Comparison of ENCODE assay signal across 12 cellular contexts in genomic region chr12:30515351-30515750, GRCh38.
DNase-seq lines count a peak whose midpoint lies in the region; ATAC-seq, FAIRE-seq and TF ChIP-seq lines count a peak whose summit lies in the region.
"Had no signal": no experiment of that assay in that cellular context is flagged by ENCODE, and none has a peak within 500 bp of the region (broad histone marks: within the 10 kb centered on the region; RNA-seq: fewer than 3 reads in every experiment).

No MANE protein-coding gene starts in this region.

- H3K9me3 ChIP-seq in DND-41 (ENCODE audit: insufficient read depth, low read length, severe bottlenecking) = no peaks in the 10 kb centered on the region
- H3K9me3 ChIP-seq in K562 (replicated peaks; ENCODE audit: control insufficient read depth, insufficient read depth, low read depth, low read length) = no peaks in the 10 kb centered on the region
- H3K9me3 ChIP-seq in uterus = no peaks in the 10 kb centered on the region

- TF ChIP-seq POLR2A in K562 (conservative IDR thresholded peaks at IDR 0.05) (no peak), uterus (IDR thresholded peaks at IDR 0.05) (no peak)

- no peaks in the 10 kb centered on the region for H4K20me1 ChIP-seq in DND-41 (ENCODE audit: insufficient read depth, low read length)
- H4K20me1 ChIP-seq in K562 (replicated peaks; ENCODE audit: control insufficient read depth, insufficient read depth, low read length) = no peaks in the 10 kb centered on the region

- H3K27me3 ChIP-seq in DND-41 (ENCODE audit: insufficient read depth, low read length, poor library complexity) (no peaks in the 10 kb centered on the region), K562 (ENCODE audit: control insufficient read depth in 2 of 2, insufficient read depth in 2 of 2, low read length in 2 of 2) (no peaks in the 10 kb centered on the region), uterus (no peaks in the 10 kb centered on the region)

- H3K27ac ChIP-seq in DND-41 (ENCODE audit: low read length) (no peak overlapping the region), K562 (ENCODE audit: extremely low read depth, low read depth, low read length) (no peak overlapping the region), uterus (no peak overlapping the region)

- WGBS in K562 (ENCODE audit: insufficient coverage, low coverage, missing lambda C conversion rate) = 32% methylated on average over 2 of the region's 2 CpGs

- H3K4me1 ChIP-seq in DND-41 (ENCODE audit: insufficient read depth, low read length) = no peaks in the 10 kb centered on the region
- H3K4me1 ChIP-seq in K562 (replicated peaks in 1 of 2; ENCODE audit: control insufficient read depth in 2 of 2, insufficient read depth in 2 of 2, low read length in 2 of 2) = no peaks in the 10 kb centered on the region
- H3K4me1 ChIP-seq in uterus = no peaks in the 10 kb centered on the region

- DNase-seq in DND-41 (no peak), Kasumi-1 (lab: John Stamatoyannopoulos, UW) (peak; percentile 17 to 20), K562 (ENCODE audit: extremely low read depth in 1 of 4, low spot score in 3 of 4) (no peak), medulla oblongata (ENCODE audit: extremely low spot score) (peak; percentile 14), GOT3 (lab: John Stamatoyannopoulos, UW) (no peak), uterus (no peak), cerebellum (ENCODE audit: low spot score) (no peak)
- DNase-seq in stimulated activated naive CD8-positive, alpha-beta T cell treated with anti-CD3 and anti-CD28 coated beads, Interleukin-15, Interleukin-2, amounts not matched to agents 100 U/mL and 50 U/mL, for 24 hours = no peak
- DNase-seq: NCI-H1048; stimulated activated CD4-positive, alpha-beta T cell treated with anti-CD3 and anti-CD28 coated beads, Interleukin-4, amount 100 ng/mL, for 1 hour; T-helper 1 cell; trophoblast cell had no signal

- TF ChIP-seq CTCF in DND-41 (IDR thresholded peaks at IDR 0.05; ENCODE audit: borderline replicate concordance, extremely low read depth, low read length, poor library complexity, severe bottlenecking) = peak; percentile 12
- TF ChIP-seq CTCF in K562 (IDR thresholded peaks at IDR 0.05 in 2 of 3, conservative IDR thresholded peaks at IDR 0.05 in 1 of 3; ENCODE audit: insufficient read depth in 2 of 3, low read depth in 1 of 3, low read length in 3 of 3) = peak in 1 of 3 experiments; percentile 40; a peak in 1 of 6 replicates
- TF ChIP-seq CTCF in uterus (IDR thresholded peaks at IDR 0.05) = no peak

- TF ChIP-seq RAD21 in K562 (CRISPR knock-in tag; conservative IDR thresholded peaks at IDR 0.05 in 1 of 2, IDR thresholded peaks at IDR 0.05 in 1 of 2) = peak; percentile 28 to 50; a peak in 3 of 4 replicates

- H2AFZ ChIP-seq in DND-41 (ENCODE audit: low read depth, low read length) = no peak overlapping the region
- no peak overlapping the region for H2AFZ ChIP-seq in K562 (ENCODE audit: low read depth, low read length)

- BruUV-seq in K562 (replicated peaks; lab: Mats Ljungman, UMichigan) = no TSS peak

- no peak for FAIRE-seq in K562 (lab: Jason Lieb, UNC)

- H3K9me1 ChIP-seq in K562 (ENCODE audit: control insufficient read depth, insufficient read depth, low read length) = no peaks in the 10 kb centered on the region

- CTCF ChIA-PET in K562 (lab: Yijun Ruan, JAX; ENCODE audit: low intra/inter-chr PET ratio) = no interaction called here

- in situ Hi-C loops in K562 (cut with MboI) = no loop called here

- POLR2A ChIA-PET in K562 (lab: Yijun Ruan, JAX) = no interaction called here

- H3K36me3 ChIP-seq in DND-41 (ENCODE audit: insufficient read depth, low read length) = no peaks in the 10 kb centered on the region
- no peaks in the 10 kb centered on the region for H3K36me3 ChIP-seq in K562 (ENCODE audit: control insufficient read depth, insufficient read depth, low read length)
- H3K36me3 ChIP-seq in uterus = no peaks in the 10 kb centered on the region

- H3K79me2 ChIP-seq in DND-41 (ENCODE audit: insufficient read depth, low read length) = no peaks in the 10 kb centered on the region
- no peaks in the 10 kb centered on the region for H3K79me2 ChIP-seq in K562 (ENCODE audit: control insufficient read depth, insufficient read depth, low read length)

- H3K4me2 ChIP-seq in DND-41 (ENCODE audit: insufficient read depth, low read length) (no peak overlapping the region), K562 (ENCODE audit: insufficient read depth, low read length) (no peak overlapping the region)

- intact Hi-C loops in K562 (cut with micrococcal nuclease) = loop anchor here (5.0 kb wide), 1 partner anchor 292 kb away; no protein-coding TSS in a partner anchor
- intact Hi-C loops in uterus (cut with DNase I; ENCODE audit: low total_unique reads) = no loop called here

- H3K4me3 ChIP-seq in DND-41 (ENCODE audit: low read depth in 1 of 2, low read length in 2 of 2) (no peak overlapping the region), K562 (no peak overlapping the region), uterus (no peak overlapping the region)

- TF ChIP-seq EP300 in K562 (IDR thresholded peaks at IDR 0.05; ENCODE audit: low read length) = no peak

- ATAC-seq in DND-41 (ENCODE audit: insufficient read depth, low read depth) = no peak
- ATAC-seq in K562 = no peak
- no peak for ATAC-seq in stimulated activated naive CD8-positive, alpha-beta T cell treated with anti-CD3 and anti-CD28 coated beads, Interleukin-15, Interleukin-2, amounts not matched to agents 100 U/mL and 50 U/mL, for 24 hours

- no peak overlapping the region for H3K9ac ChIP-seq in DND-41 (ENCODE audit: low read depth, low read length)
- no peak overlapping the region for H3K9ac ChIP-seq in K562 (ENCODE audit: insufficient read depth in 1 of 2, low read depth in 2 of 2, low read length in 2 of 2)

TF ChIP-seq in K562, 482 proteins besides CTCF, POLR2A, EP300 and RAD21 (continues in another document):
- TF ChIP-seq XRCC3 (IDR thresholded peaks at IDR 0.05) (no peak), SIN3A (IDR thresholded peaks at IDR 0.05; ENCODE audit: borderline replicate concordance in 2 of 2, control insufficient read depth in 1 of 2, low read depth in 2 of 2, low read length in 2 of 2) (no peak), CCAR2 (IDR thresholded peaks at IDR 0.05; ENCODE audit: low read depth, low read length) (no peak), KDM1A (IDR thresholded peaks at IDR 0.05) (no peak), HOXB6 (CRISPR knock-in tag; IDR thresholded peaks at IDR 0.05; ENCODE audit: borderline replicate concordance) (no peak), ZEB2 (IDR thresholded peaks at IDR 0.05) (no peak), CHD4 (IDR thresholded peaks at IDR 0.05; ENCODE audit: insufficient read depth, insufficient replicate concordance, low read depth, low read length, poor library complexity, severe bottlenecking) (no peak), NFIC (IDR thresholded peaks at IDR 0.05) (no peak), CLOCK (CRISPR knock-in tag; IDR thresholded peaks at IDR 0.05; ENCODE audit: borderline replicate concordance) (no peak), THRAP3 (IDR thresholded peaks at IDR 0.05; ENCODE audit: borderline replicate concordance) (no peak)
- TF ChIP-seq, protein P1, sequence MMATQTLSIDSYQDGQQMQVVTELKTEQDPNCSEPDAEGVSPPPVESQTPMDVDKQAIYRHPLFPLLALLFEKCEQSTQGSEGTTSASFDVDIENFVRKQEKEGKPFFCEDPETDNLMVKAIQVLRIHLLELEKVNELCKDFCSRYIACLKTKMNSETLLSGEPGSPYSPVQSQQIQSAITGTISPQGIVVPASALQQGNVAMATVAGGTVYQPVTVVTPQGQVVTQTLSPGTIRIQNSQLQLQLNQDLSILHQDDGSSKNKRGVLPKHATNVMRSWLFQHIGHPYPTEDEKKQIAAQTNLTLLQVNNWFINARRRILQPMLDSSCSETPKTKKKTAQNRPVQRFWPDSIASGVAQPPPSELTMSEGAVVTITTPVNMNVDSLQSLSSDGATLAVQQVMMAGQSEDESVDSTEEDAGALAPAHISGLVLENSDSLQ (IDR thresholded peaks at IDR 0.05) = no peak

Comparison
In these comparisons a context has a peak if more than half of its experiments do, and no peak if none do; other contexts are left out.
1. DNase-seq: peak in Kasumi-1 (2 of 2) and medulla oblongata (single experiment); none in DND-41 (single experiment), K562 (0 of 4), GOT3 (single experiment), uterus (0 of 2), stimulated activated naive CD8-positive, alpha-beta T cell treated with anti-CD3 and anti-CD28 coated beads, Interleukin-15, Interleukin-2, amounts not matched to agents 100 U/mL and 50 U/mL, for 24 hours (single experiment) and cerebellum (single experiment).